Comparison of ENCODE assay signal across 8 cellular contexts in genomic region chr17:65560628-65561371, GRCh38. TPM values are rescaled to one million over a fixed set of nuclear protein-coding genes. Genes with fewer than 3 reads are reported as not detected.
DNase-seq lines count a peak whose midpoint lies in the region; ATAC-seq and TF ChIP-seq lines count a peak whose summit lies in the region.

No MANE protein-coding gene starts in this region.

- H3K27ac ChIP-seq in dorsolateral prefrontal cortex (peak overlapping the region in 55 of 59 donors; percentile 3 to 96 (median 88)), liver (ENCODE audit: low read depth in 1 of 2, low read length in 2 of 2) (peak overlapping the region; percentile 71 to 85)

- H3K9me3 Mint-ChIP-seq in activated CD4-positive, alpha-beta memory T cell treated with anti-CD3 and anti-CD28 coated beads, Interleukin-2, amount 10 ng/mL, durations not matched to agents 7 days and 5 days = no peaks in the 10 kb centered on the region

- DNase-seq in NCI-H446 treated with DMSO at 0.1 percent for 48 hours (lab: John Stamatoyannopoulos, UW) (peak; percentile 58), dorsolateral prefrontal cortex (peak; percentile 61 to 83 (median 77))
- peak; percentile 71 for DNase-seq in activated CD4-positive, alpha-beta memory T cell treated with anti-CD3 and anti-CD28 coated beads, Interleukin-2, amount 10 ng/mL, durations not matched to agents 7 days and 5 days
- peak; percentile 55 for DNase-seq in stimulated activated CD4-positive, alpha-beta T cell treated with anti-CD3 and anti-CD28 coated beads, Interleukin-2, amount 100 ng/mL, for 4 hours (ENCODE audit: low read depth)

- peak overlapping the region; percentile 75 for H3K9ac ChIP-seq in ES-I3 (ENCODE audit: low read depth, low read length)
- no peak overlapping the region for H3K9ac ChIP-seq in liver (ENCODE audit: low read depth in 1 of 2, low read length in 2 of 2)

- peak; percentile 35 for ATAC-seq in HG02973 (IDR thresholded peaks at IDR 0.05; ENCODE audit: unreplicated experiment)
- ATAC-seq in GM18520 (IDR thresholded peaks at IDR 0.05; ENCODE audit: unreplicated experiment) = no peak

- peak overlapping the region; percentile 65 for H3K4me3 Mint-ChIP-seq in activated CD4-positive, alpha-beta memory T cell treated with anti-CD3 and anti-CD28 coated beads, Interleukin-2, amount 10 ng/mL, durations not matched to agents 7 days and 5 days

- WGBS in liver = under 1% methylated on average over 106 of the region's 106 CpGs

- peak in 1 of 56 donors; percentile 3 for TF ChIP-seq CTCF in dorsolateral prefrontal cortex (IDR thresholded peaks at IDR 0.05 in 54 of 56, conservative IDR thresholded peaks at IDR 0.05 in 2 of 56; ENCODE audit: low read depth in 1 of 56, partially characterized antibody in 56 of 56)
- TF ChIP-seq CTCF in liver (IDR thresholded peaks at IDR 0.05; ENCODE audit: low read depth, low read length, missing input control) = no peak

- H3K36me3 Mint-ChIP-seq in activated CD4-positive, alpha-beta memory T cell treated with anti-CD3 and anti-CD28 coated beads, Interleukin-2, amount 10 ng/mL, durations not matched to agents 7 days and 5 days (ENCODE audit: low read depth) = no peaks in the 10 kb centered on the region

- H3K4me3 ChIP-seq in dorsolateral prefrontal cortex (peak overlapping the region in 18 of 59 donors; percentile 33 to 94 (median 78)), liver (ENCODE audit: low read depth in 1 of 3, low read length in 3 of 3) (peak overlapping the region; percentile 37 to 91 (median 71))

- H3K27me3 Mint-ChIP-seq in activated CD4-positive, alpha-beta memory T cell treated with anti-CD3 and anti-CD28 coated beads, Interleukin-2, amount 10 ng/mL, durations not matched to agents 7 days and 5 days = peaks cover 10% of the 10 kb centered on the region

- no peak for TF ChIP-seq RAD21 in liver (IDR thresholded peaks at IDR 0.05)

- POLR2A ChIA-PET in activated CD4-positive, alpha-beta memory T cell treated with anti-CD3 and anti-CD28 coated beads, Interleukin-2, amount 10 ng/mL, durations not matched to agents 7 days and 5 days (lab: Charles Lee) = no interaction called here

- H3K27me3 ChIP-seq in dorsolateral prefrontal cortex (no peaks in the 10 kb centered on the region), liver (ENCODE audit: control insufficient read depth in 4 of 4, insufficient read depth in 4 of 4, low read length in 3 of 4) (no peaks in the 10 kb centered on the region)

- CTCF ChIA-PET in activated CD4-positive, alpha-beta memory T cell treated with anti-CD3 and anti-CD28 coated beads, Interleukin-2, amount 10 ng/mL, durations not matched to agents 7 days and 5 days (lab: Charles Lee) = no interaction called here

- H3K9me3 ChIP-seq in ES-I3 (ENCODE audit: control insufficient read depth, insufficient read depth, low read length) (no peaks in the 10 kb centered on the region), liver (ENCODE audit: control insufficient read depth in 4 of 4, low read length in 3 of 4) (no peaks in the 10 kb centered on the region)

- H3K36me3 ChIP-seq in ES-I3 (ENCODE audit: insufficient read depth, low read length) = peaks cover 2% of the 10 kb centered on the region
- no peaks in the 10 kb centered on the region for H3K36me3 ChIP-seq in liver (ENCODE audit: control insufficient read depth in 4 of 4, insufficient read depth in 3 of 4, low read depth in 1 of 4, low read length in 3 of 4)

- peaks cover 20% of the 10 kb centered on the region for H3K4me1 Mint-ChIP-seq in activated CD4-positive, alpha-beta memory T cell treated with anti-CD3 and anti-CD28 coated beads, Interleukin-2, amount 10 ng/mL, durations not matched to agents 7 days and 5 days

- intact Hi-C loops in dorsolateral prefrontal cortex (cut with DNase I) = no loop called here

- H3K4me1 ChIP-seq in ES-I3 (ENCODE audit: insufficient read depth, low read length) (peaks cover 32% of the 10 kb centered on the region), liver (ENCODE audit: control insufficient read depth in 4 of 4, insufficient read depth in 4 of 4, low read length in 3 of 4) (peaks cover 0 to 24% (median 21%) of the 10 kb centered on the region in 4 donors)

- H3K27ac Mint-ChIP-seq in activated CD4-positive, alpha-beta memory T cell treated with anti-CD3 and anti-CD28 coated beads, Interleukin-2, amount 10 ng/mL, durations not matched to agents 7 days and 5 days = no peak overlapping the region

TF ChIP-seq in liver, 16 proteins besides CTCF, POLR2A, EP300 and RAD21:
- TF ChIP-seq TAF1 (conservative IDR thresholded peaks at IDR 0.05) (no peak), JUND (IDR thresholded peaks at IDR 0.05) (no peak), SP1 (IDR thresholded peaks at IDR 0.05) (no peak), HNF4G (IDR thresholded peaks at IDR 0.05) (no peak), MAX (IDR thresholded peaks at IDR 0.05) (no peak), ZBTB33 (IDR thresholded peaks at IDR 0.05) (no peak), RXRA (IDR thresholded peaks at IDR 0.05) (no peak), FOXA2 (IDR thresholded peaks at IDR 0.05) (no peak), ATF3 (IDR thresholded peaks at IDR 0.05) (no peak), GABPA (IDR thresholded peaks at IDR 0.05 in 1 of 2, conservative IDR thresholded peaks at IDR 0.05 in 1 of 2) (no peak), EGR1 (IDR thresholded peaks at IDR 0.05; ENCODE audit: low read depth in 2 of 2) (peak; percentile 63 to 80), NR2F2 (IDR thresholded peaks at IDR 0.05) (no peak), REST (IDR thresholded peaks at IDR 0.05) (no peak), HNF4A (conservative IDR thresholded peaks at IDR 0.05) (no peak), YY1 (IDR thresholded peaks at IDR 0.05) (peak; percentile 29), FOXA1 (IDR thresholded peaks at IDR 0.05) (no peak)

RNA-seq across cellular contexts. Expression of gene AXIN2, which starts 0.6 kb away (rescaled TPM):
- total RNA-seq in activated CD4-positive, alpha-beta memory T cell treated with anti-CD3 and anti-CD28 coated beads, Interleukin-2, amount 10 ng/mL, durations not matched to agents 7 days and 5 days = 1 to 10 TPM; 3.5 to 4.3 TPM
- total RNA-seq in dorsolateral prefrontal cortex (10 to 100 TPM; 15.2 to 39.9 (median 25.9) TPM), liver (1 to 10 TPM; 1.0 to 3.5 TPM)
- polyA plus RNA-seq in liver = 1 to 10 TPM in 1 of 2 donors, under 1 TPM in 1; 0.33 to 1.9 TPM
